Comparison of ENCODE assay signal across 13 cellular contexts in genomic region chr11:121670792-121671275, GRCh38.
DNase-seq lines count a peak whose midpoint lies in the region; ATAC-seq and TF ChIP-seq lines count a peak whose summit lies in the region.
"Had no signal": no experiment of that assay in that cellular context is flagged by ENCODE, and none has a peak within 500 bp of the region (broad histone marks: within the 10 kb centered on the region; RNA-seq: fewer than 3 reads in every experiment).

No MANE protein-coding gene starts in this region.

- H3K27me3 ChIP-seq in muscle layer of colon (ENCODE audit: control insufficient read depth in 1 of 2, insufficient read depth in 2 of 2, low read length in 2 of 2) = no peaks in the 10 kb centered on the region
- no peaks in the 10 kb centered on the region for H3K27me3 ChIP-seq in thymus (ENCODE audit: control insufficient read depth, insufficient read depth)
- H3K27me3 ChIP-seq: upper lobe of right lung had no signal

- TF ChIP-seq CTCF in astrocyte of the cerebellum (IDR thresholded peaks at IDR 0.05; ENCODE audit: low read depth, low read length, missing control alignments) = no peak

- peak overlapping the region; percentile 85 for H3K27ac ChIP-seq in muscle layer of colon (ENCODE audit: low read depth, low read length)
- peak overlapping the region; percentile 55 for H3K27ac ChIP-seq in thymus (ENCODE audit: low read depth)
- H3K27ac ChIP-seq: HL-60, upper lobe of right lung had no signal

- H3K9me3 ChIP-seq in muscle layer of colon (ENCODE audit: low read length) (no peaks in the 10 kb centered on the region), thymus (ENCODE audit: control insufficient read depth) (no peaks in the 10 kb centered on the region)
- H3K9me3 ChIP-seq: upper lobe of right lung had no signal

- H3K4me3 ChIP-seq in astrocyte of the cerebellum (ENCODE audit: low read depth, low read length) (no peak overlapping the region), muscle layer of colon (ENCODE audit: low read depth in 1 of 2, low read length in 2 of 2) (peak overlapping the region in 1 of 2 donors; percentile 28), thymus (ENCODE audit: low read length) (no peak overlapping the region)
- H3K4me3 ChIP-seq: upper lobe of right lung had no signal

- H3K36me3 ChIP-seq in muscle layer of colon (ENCODE audit: insufficient read depth, low read length) (no peaks in the 10 kb centered on the region), thymus (ENCODE audit: control insufficient read depth, insufficient read depth) (no peaks in the 10 kb centered on the region)
- H3K36me3 ChIP-seq: upper lobe of right lung had no signal

- H3K4me1 ChIP-seq in muscle layer of colon (ENCODE audit: insufficient read depth, low read length) = peaks cover 38% of the 10 kb centered on the region
- H3K4me1 ChIP-seq in thymus (ENCODE audit: control insufficient read depth, insufficient read depth, low read length) = no peaks in the 10 kb centered on the region

- ATAC-seq in GM21528 (IDR thresholded peaks at IDR 0.05; ENCODE audit: low FRiP score, unreplicated experiment) = no peak
- ATAC-seq in GM21381 (IDR thresholded peaks at IDR 0.05; ENCODE audit: unreplicated experiment) = no peak
- ATAC-seq: upper lobe of right lung had no signal

- no peak overlapping the region for H3K9ac ChIP-seq in muscle layer of colon (ENCODE audit: low read length)

- in situ Hi-C loops in astrocyte of the cerebellum (cut with HindIII; ENCODE audit: low sequenced_read_pairs) = no loop called here

- DNase-seq in NCI-H146 (lab: John Stamatoyannopoulos, UW) (peak; percentile 65), NCI-H146 treated with DMSO at 0.1 percent for 48 hours (lab: John Stamatoyannopoulos, UW; ENCODE audit: unreplicated experiment) (no peak), astrocyte of the cerebellum (ENCODE audit: low read depth) (peak; percentile 68), mucosa of gallbladder (ENCODE audit: low spot score) (no peak)
- DNase-seq: activated CD8-positive, alpha-beta memory T cell treated with anti-CD3 and anti-CD28 coated beads for 24 hours; activated naive CD4-positive, alpha-beta T cell treated with Interleukin-2 at 50 U/mL for 16 hours; NCI-H510A; upper lobe of right lung had no signal

- WGBS in thymus = 96% methylated on average over 5 of the region's 5 CpGs

Comparison
In these comparisons a context has a peak if more than half of its experiments do, and no peak if none do; other contexts are left out.
1. DNase-seq: peak in NCI-H146 (single experiment) and astrocyte of the cerebellum (single experiment); none in NCI-H146 treated with DMSO at 0.1 percent for 48 hours (single experiment) and mucosa of gallbladder (single experiment).